ENCODE assay signal across 1 cellular context in genomic region chr1:91026777-91027176, GRCh38.
TF ChIP-seq lines count a peak whose summit lies in the region.

No MANE protein-coding gene starts in this region.

TF ChIP-seq in HepG2, 621 proteins besides CTCF, POLR2A, EP300 and RAD21 (continued from another document):
- TF ChIP-seq MLX (CRISPR knock-in tag; IDR thresholded peaks at IDR 0.05), result peak; percentile 45; the same call in 1 of the 2 replicates
- TF ChIP-seq ATF2 (CRISPR knock-in tag; IDR thresholded peaks at IDR 0.05), result no peak
- TF ChIP-seq ZNF441 (CRISPR knock-in tag; IDR thresholded peaks at IDR 0.05; ENCODE audit: borderline replicate concordance), result no peak
- TF ChIP-seq MTF2 (CRISPR knock-in tag; IDR thresholded peaks at IDR 0.05; ENCODE audit: borderline replicate concordance), result no peak
- peak; percentile 83 for TF ChIP-seq ARID3A (IDR thresholded peaks at IDR 0.05; ENCODE audit: low read depth, low read length)
TF ChIP-seq in HepG2: peak in this region for 9.
